8 cellular contexts compared by ENCODE assay signal in the genomic region with DNA sequence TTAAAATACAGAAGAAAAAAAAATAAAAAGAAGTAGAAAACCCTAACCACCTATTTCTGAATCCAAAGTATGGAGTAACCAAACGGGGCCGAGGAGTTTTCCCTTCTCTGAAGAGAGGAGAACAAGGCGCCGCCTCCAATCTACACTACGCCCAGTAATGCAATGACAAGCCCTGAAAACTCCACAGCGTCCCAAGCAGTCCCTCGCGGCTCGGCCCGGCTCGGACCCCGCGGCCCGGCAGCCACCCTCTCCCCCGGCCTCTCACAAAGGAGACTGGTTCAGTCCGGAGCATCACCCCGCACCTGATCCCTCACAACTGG. TPM values are rescaled to one million over a fixed set of nuclear protein-coding genes. Genes with fewer than 3 reads are reported as not detected.
DNase-seq lines count a peak whose midpoint lies in the region; ATAC-seq, FAIRE-seq and TF ChIP-seq lines count a peak whose summit lies in the region.

No MANE protein-coding gene starts in this region.

- POLR2A ChIA-PET in MCF 10A (lab: Yijun Ruan, JAX): interaction anchor here (0.7 to 7.0 kb wide), 20 partner anchors 10 to 187 kb away, joined by 3 to 138 read pairs (median 7); a partner anchor contains a TSS

- TF ChIP-seq CTCF in MCF 10A (IDR thresholded peaks at IDR 0.05; ENCODE audit: unreplicated experiment): no peak
- no peak for TF ChIP-seq CTCF in lower leg skin (IDR thresholded peaks at IDR 0.05)
- TF ChIP-seq CTCF in transverse colon (IDR thresholded peaks at IDR 0.05): no peak

- TF ChIP-seq POLR2A in lower leg skin (IDR thresholded peaks at IDR 0.05) (no peak), transverse colon (IDR thresholded peaks at IDR 0.05) (no peak)

- TSS peak; percentile 51 for BruUV-seq in MCF 10A (replicated peaks; lab: Mats Ljungman, UMichigan)

- peak; percentile 19 to 27 for ATAC-seq in activated T-cell treated with anti-CD3 and anti-CD28 coated beads, Interleukin-2, amount 50 U/mL, for 72 hours (replicated peaks in 1 of 2)
- peak; percentile 19 for ATAC-seq in HG03520 (IDR thresholded peaks at IDR 0.05; ENCODE audit: unreplicated experiment)

- 0 to 1% methylated on average over 17 of the region's 17 CpGs for WGBS in lower leg skin, 2 donors
- 0% methylated on average over 2 to 17 of the region's 17 CpGs for WGBS in transverse colon (ENCODE audit: low coverage in 1 of 2), 2 donors

- H3K4me3 ChIP-seq in lower leg skin (ENCODE audit: low read depth, poor library complexity, severe bottlenecking) (peak overlapping the region; percentile 73), transverse colon (peak overlapping the region; percentile 57 to 95 (median 80))

- H3K27me3 ChIP-seq in transverse colon: no peaks in the 10 kb centered on the region

- in situ Hi-C loops in transverse colon (cut with MboI; ENCODE audit: low pct_ligation_motif_present in 1 of 4, low pct_unique_long_range_greater_than_20kb in 1 of 4, low sequenced_read_pairs in 3 of 4): no loop called here

- H3K27me3 Mint-ChIP-seq in activated T-cell treated with anti-CD3 and anti-CD28 coated beads, Interleukin-2, amount 50 U/mL, for 72 hours (ENCODE audit: low read depth): no peaks in the 10 kb centered on the region
- H3K27me3 Mint-ChIP-seq in MCF 10A (ENCODE audit: insufficient read depth, unreplicated experiment): no peaks in the 10 kb centered on the region

- H3K9me3 Mint-ChIP-seq in activated T-cell treated with anti-CD3 and anti-CD28 coated beads, Interleukin-2, amount 50 U/mL, for 72 hours: no peaks in the 10 kb centered on the region
- no peaks in the 10 kb centered on the region for H3K9me3 Mint-ChIP-seq in MCF 10A (ENCODE audit: unreplicated experiment)

- FAIRE-seq in HTR-8/SVneo (lab: Jason Lieb, UNC): no peak

- DNase-seq in activated T-cell treated with anti-CD3 and anti-CD28 coated beads, Interleukin-2, amount 50 U/mL, for 72 hours: no peak
- no peak for DNase-seq in activated T-cell treated with anti-CD3 and anti-CD28 coated beads for 4 hours
- DNase-seq in MCF 10A (ENCODE audit: unreplicated experiment): no peak
- DNase-seq in lower leg skin (ENCODE audit: low spot score in 2 of 2): no peak
- DNase-seq in transverse colon: no peak
- no peak for DNase-seq in HTR-8/SVneo (ENCODE audit: insufficient read length, low spot score)
- no peak for DNase-seq in NCI-H1436 treated with DMSO at 0.1 percent for 48 hours (lab: John Stamatoyannopoulos, UW)

- no peaks in the 10 kb centered on the region for H3K9me3 ChIP-seq in transverse colon

- peaks cover 0 to 42% (median 22%) of the 10 kb centered on the region in 4 donors for H3K4me1 ChIP-seq in transverse colon

- H3K4me3 Mint-ChIP-seq in activated T-cell treated with anti-CD3 and anti-CD28 coated beads, Interleukin-2, amount 50 U/mL, for 72 hours: peak overlapping the region; percentile 92 to 96
- H3K4me3 Mint-ChIP-seq in MCF 10A (ENCODE audit: unreplicated experiment): peak overlapping the region; percentile 92

- intact Hi-C loops in MCF 10A (cut with micrococcal nuclease): loop anchor here (1.0 to 10.0 kb wide), 4 partner anchors 19 to 221 kb away; a partner anchor contains a TSS
- intact Hi-C loops in lower leg skin (cut with DNase I; ENCODE audit: low total_unique reads): no loop called here
- intact Hi-C loops in transverse colon (cut with DNase I; ENCODE audit: low total_unique reads): loop anchor here (5.0 kb wide), 1 partner anchor 102 kb away; no protein-coding TSS in a partner anchor

- peaks cover 1 to 7% of the 10 kb centered on the region in 2 donors for H3K36me3 Mint-ChIP-seq in activated T-cell treated with anti-CD3 and anti-CD28 coated beads, Interleukin-2, amount 50 U/mL, for 72 hours (ENCODE audit: insufficient read depth in 2 of 2)
- H3K36me3 Mint-ChIP-seq in MCF 10A (ENCODE audit: insufficient read depth, unreplicated experiment): peaks cover 14% of the 10 kb centered on the region

- peak overlapping the region; percentile 99 for H3K27ac Mint-ChIP-seq in activated T-cell treated with anti-CD3 and anti-CD28 coated beads, Interleukin-2, amount 50 U/mL, for 72 hours
- peak overlapping the region; percentile 98 for H3K27ac Mint-ChIP-seq in MCF 10A (ENCODE audit: low read depth, unreplicated experiment)

- CTCF ChIA-PET in MCF 10A (lab: Yijun Ruan, JAX): interaction anchor here (0.7 to 6.4 kb wide), 20 partner anchors 11 to 1073 kb away, joined by 3 to 60 read pairs (median 4); a partner anchor contains a TSS

- H3K4me1 Mint-ChIP-seq in activated T-cell treated with anti-CD3 and anti-CD28 coated beads, Interleukin-2, amount 50 U/mL, for 72 hours (ENCODE audit: low read depth): peaks cover 47% of the 10 kb centered on the region
- peaks cover 16% of the 10 kb centered on the region for H3K4me1 Mint-ChIP-seq in MCF 10A (ENCODE audit: insufficient read depth, unreplicated experiment)

- H3K36me3 ChIP-seq in transverse colon: peaks cover 0 to 7% (median under 1%) of the 10 kb centered on the region in 4 donors

- peak overlapping the region; percentile 94 to 98 (median 95) for H3K27ac ChIP-seq in transverse colon

- no peak for TF ChIP-seq EP300 in transverse colon (IDR thresholded peaks at IDR 0.05; ENCODE audit: low read depth)

RNA-seq across cellular contexts. Expression of a gene that starts 0.4 kb away (rescaled TPM):
- total RNA-seq in activated T-cell treated with anti-CD3 and anti-CD28 coated beads, Interleukin-2, amount 50 U/mL, for 72 hours: 100 to 1,000 TPM; 102 to 107 TPM
- total RNA-seq in MCF 10A (2022) (70.7 and 78.1 TPM in 2 replicates), lower leg skin (10 to 100 TPM; 78.4 to 98.6 (median 97.0) TPM), transverse colon (10 to 100 TPM; 46.2 to 59.7 (median 50.8) TPM)

RNA-seq across cellular contexts. Expression of a gene that starts 21.2 kb away (rescaled TPM):
- 10 to 100 TPM; 44.5 to 45.4 TPM for total RNA-seq in activated T-cell treated with anti-CD3 and anti-CD28 coated beads, Interleukin-2, amount 50 U/mL, for 72 hours
- 22.8 and 23.3 TPM in 2 replicates for total RNA-seq in MCF 10A (2022)
- 10 to 100 TPM; 11.3 to 19.9 (median 15.4) TPM for total RNA-seq in lower leg skin
- 10 to 100 TPM in 2 of 4 donors, 1 to 10 TPM in 2; 7.1 to 24.5 (median 13.7) TPM for total RNA-seq in transverse colon

RNA-seq across cellular contexts. Expression of a gene that starts 21.4 kb away (rescaled TPM):
- total RNA-seq in activated T-cell treated with anti-CD3 and anti-CD28 coated beads, Interleukin-2, amount 50 U/mL, for 72 hours: 10 to 100 TPM; 68.9 to 72.4 TPM
- 84.1 and 105 TPM in 2 replicates for total RNA-seq in MCF 10A (2022)
- 10 to 100 TPM; 69.8 to 94.9 (median 75.7) TPM for total RNA-seq in lower leg skin
- total RNA-seq in transverse colon: 10 to 100 TPM; 30.8 to 76.7 (median 51.5) TPM

RNA-seq across cellular contexts. Expression of a gene that starts 55.6 kb away (rescaled TPM):
- total RNA-seq in activated T-cell treated with anti-CD3 and anti-CD28 coated beads, Interleukin-2, amount 50 U/mL, for 72 hours: 10 to 100 TPM; 62.1 to 71.0 TPM
- total RNA-seq in MCF 10A (2022): 36.4 and 46.7 TPM in 2 replicates
- total RNA-seq in lower leg skin: 10 to 100 TPM; 33.4 to 60.0 (median 39.8) TPM
- 10 to 100 TPM; 20.2 to 41.9 (median 29.5) TPM for total RNA-seq in transverse colon
